Comparison of ENCODE assay signal across 31 cellular contexts in genomic region chr5:131511934-131512333, GRCh38.
DNase-seq lines count a peak whose midpoint lies in the region; ATAC-seq and TF ChIP-seq lines count a peak whose summit lies in the region.
"Had no signal": no experiment of that assay in that cellular context is flagged by ENCODE, and none has a peak within 500 bp of the region (broad histone marks: within the 10 kb centered on the region; RNA-seq: fewer than 3 reads in every experiment).

No MANE protein-coding gene starts in this region.

- intact Hi-C loops in head of caudate nucleus (cut with DNase I) = no loop called here

- peak overlapping the region; percentile 15 for H3K27ac Mint-ChIP-seq in activated T-cell treated with anti-CD3 and anti-CD28 coated beads, Interleukin-2, amount 50 U/mL, for 24 hours
- H3K27ac Mint-ChIP-seq in WTC11 (peak overlapping the region; percentile 8; the same call in 1 of the 2 replicates), memory B cell (peak overlapping the region; percentile 67)

- H3K9me3 Mint-ChIP-seq in activated T-cell treated with anti-CD3 and anti-CD28 coated beads, Interleukin-2, amount 50 U/mL, for 24 hours = no peaks in the 10 kb centered on the region
- H3K9me3 Mint-ChIP-seq in activated T-cell treated with anti-CD3 and anti-CD28 coated beads, Interleukin-2, amount 50 U/mL, for 4 hours = no peaks in the 10 kb centered on the region
- H3K9me3 Mint-ChIP-seq in WTC11 = no peaks in the 10 kb centered on the region
- no peaks in the 10 kb centered on the region for H3K9me3 Mint-ChIP-seq in memory B cell

- ATAC-seq in activated T-cell treated with anti-CD3 and anti-CD28 coated beads, Interleukin-2, amount 50 U/mL, for 4 hours = no peak
- ATAC-seq in WTC11 (peak; percentile 38; the same call in 1 of the 2 replicates), memory B cell (ENCODE audit: low read depth) (no peak)
- ATAC-seq: A549, esophagus mucosa, K562, mucosa of descending colon, Panc1 had no signal

- peaks cover 56% of the 10 kb centered on the region for H3K4me1 Mint-ChIP-seq in activated T-cell treated with anti-CD3 and anti-CD28 coated beads, Interleukin-2, amount 50 U/mL, for 24 hours (ENCODE audit: low read depth)
- peaks cover 50% of the 10 kb centered on the region for H3K4me1 Mint-ChIP-seq in activated T-cell treated with anti-CD3 and anti-CD28 coated beads, Interleukin-2, amount 50 U/mL, for 4 hours (ENCODE audit: low read depth)
- H3K4me1 Mint-ChIP-seq in WTC11 = peaks cover 4% of the 10 kb centered on the region
- H3K4me1 Mint-ChIP-seq in memory B cell = peaks cover 17% of the 10 kb centered on the region

- peak overlapping the region; percentile 7 for H3K27ac ChIP-seq in temporal lobe (ENCODE audit: low read depth, low read length)
- H3K27ac ChIP-seq: A549, SJCRH30, tibial nerve had no signal

- POLR2A ChIA-PET in WTC11 (lab: Charles Lee) = no interaction called here

- no peak for DNase-seq in activated T-cell treated with anti-CD3 and anti-CD28 coated beads, Interleukin-2, amount 50 U/mL, for 24 hours
- DNase-seq in activated T-cell treated with anti-CD3 and anti-CD28 coated beads, Interleukin-2, amount 50 U/mL, for 4 hours = no peak
- DNase-seq in WTC11 (ENCODE audit: low spot score) (no peak), memory B cell (ENCODE audit: low spot score in 2 of 2) (no peak), NCI-H510A (lab: John Stamatoyannopoulos, UW) (no peak), D341Med (ENCODE audit: low spot score) (no peak), head of caudate nucleus (no peak)
- DNase-seq: activated gamma-delta T cell treated with Interleukin-2 at 50 U/mL for 16 hours; amygdala; effector CD4-positive, alpha-beta T cell; foreskin melanocyte; GF-D8; HCEC 1CT; islet precursor cell; MG63; mucosa of descending colon; NCI-H1417 treated with DMSO at 0.1 percent for 48 hours; NCI-H2107; NK-92 treated with Interleukin-12 subunit alpha and Interleukin-12 subunit beta, amount 100 ng/mL, for 24 hours; occipital lobe; retina; SJCRH30; stimulated activated CD4-positive, alpha-beta T cell treated with anti-CD3 and anti-CD28 coated beads, Interleukin-2, amount 100 ng/mL, for 48 hours; stimulated activated naive CD4-positive, alpha-beta T cell treated with Interleukin-2 at 50 U/mL for 16 hours; T-helper 1 cell had no signal

- no peak overlapping the region for H3K4me3 Mint-ChIP-seq in activated T-cell treated with anti-CD3 and anti-CD28 coated beads, Interleukin-2, amount 50 U/mL, for 24 hours
- H3K4me3 Mint-ChIP-seq in activated T-cell treated with anti-CD3 and anti-CD28 coated beads, Interleukin-2, amount 50 U/mL, for 4 hours = no peak overlapping the region
- H3K4me3 Mint-ChIP-seq in WTC11 (no peak overlapping the region), memory B cell (no peak overlapping the region)

- no peaks in the 10 kb centered on the region for H3K27me3 Mint-ChIP-seq in activated T-cell treated with anti-CD3 and anti-CD28 coated beads, Interleukin-2, amount 50 U/mL, for 24 hours
- no peaks in the 10 kb centered on the region for H3K27me3 Mint-ChIP-seq in activated T-cell treated with anti-CD3 and anti-CD28 coated beads, Interleukin-2, amount 50 U/mL, for 4 hours (ENCODE audit: low read depth)
- no peaks in the 10 kb centered on the region for H3K27me3 Mint-ChIP-seq in WTC11 (ENCODE audit: low read depth)
- no peaks in the 10 kb centered on the region for H3K27me3 Mint-ChIP-seq in memory B cell

- CTCF ChIA-PET in WTC11 (lab: Charles Lee) = no interaction called here

- H3K36me3 Mint-ChIP-seq in activated T-cell treated with anti-CD3 and anti-CD28 coated beads, Interleukin-2, amount 50 U/mL, for 24 hours (ENCODE audit: low read depth) = peaks cover 58% of the 10 kb centered on the region
- peaks cover 28% of the 10 kb centered on the region for H3K36me3 Mint-ChIP-seq in activated T-cell treated with anti-CD3 and anti-CD28 coated beads, Interleukin-2, amount 50 U/mL, for 4 hours (ENCODE audit: insufficient read depth)
- peaks cover 9% of the 10 kb centered on the region for H3K36me3 Mint-ChIP-seq in WTC11
- H3K36me3 Mint-ChIP-seq in memory B cell = peaks cover 17% of the 10 kb centered on the region

- no peak for TF ChIP-seq CTCF in WTC11 (IDR thresholded peaks at IDR 0.05)

TF ChIP-seq in WTC11, 78 proteins besides CTCF, POLR2A, EP300 and RAD21:
- no peak for TF ChIP-seq FOXP1 (CRISPR knock-in tag; IDR thresholded peaks at IDR 0.05; ENCODE audit: borderline replicate concordance)
- no peak for TF ChIP-seq TCF7 (CRISPR knock-in tag; IDR thresholded peaks at IDR 0.05; ENCODE audit: low read depth)
- TF ChIP-seq GABPB1 (CRISPR knock-in tag; IDR thresholded peaks at IDR 0.05) = no peak
- TF ChIP-seq ZNF263 (CRISPR knock-in tag; IDR thresholded peaks at IDR 0.05; ENCODE audit: low read depth) = no peak
- TF ChIP-seq IRF2 (CRISPR knock-in tag; IDR thresholded peaks at IDR 0.05; ENCODE audit: borderline replicate concordance, low read depth) = no peak
- TF ChIP-seq CBFB (CRISPR knock-in tag; IDR thresholded peaks at IDR 0.05; ENCODE audit: low read depth) = no peak

Comparison
In these comparisons a context has a peak if more than half of its experiments do, and no peak if none do; other contexts are left out.
1. H3K27ac Mint-ChIP-seq: peak in every context shown above with its lines; median percentile 67 in memory B cell; 15 in activated T-cell treated with anti-CD3 and anti-CD28 coated beads, Interleukin-2, amount 50 U/mL, for 24 hours; 8 in WTC11.